Comparison of ENCODE assay signal across 11 cellular contexts in genomic region chr3:171936231-171936841, GRCh38.
DNase-seq lines count a peak whose midpoint lies in the region; ATAC-seq and TF ChIP-seq lines count a peak whose summit lies in the region.
"Had no signal": no experiment of that assay in that cellular context is flagged by ENCODE, and none has a peak within 500 bp of the region (broad histone marks: within the 10 kb centered on the region; RNA-seq: fewer than 3 reads in every experiment).

No MANE protein-coding gene starts in this region.

- ATAC-seq in GM19035 (IDR thresholded peaks at IDR 0.05; ENCODE audit: unreplicated experiment), result no peak

- H3K27me3 Mint-ChIP-seq in osteocyte (ENCODE audit: unreplicated experiment), result no peaks in the 10 kb centered on the region

- H3K4me3 Mint-ChIP-seq in osteocyte (ENCODE audit: unreplicated experiment), result no peak overlapping the region

- TF ChIP-seq CTCF in epithelial cell of proximal tubule (conservative IDR thresholded peaks at IDR 0.05; ENCODE audit: low read depth, low read length) (no peak), osteocyte (IDR thresholded peaks at IDR 0.05) (no peak)

- H3K9me3 Mint-ChIP-seq in osteocyte (ENCODE audit: unreplicated experiment), result no peaks in the 10 kb centered on the region

- peak overlapping the region; percentile 45 for H3K27ac Mint-ChIP-seq in osteocyte (ENCODE audit: unreplicated experiment)

- no peak overlapping the region for H3K4me3 ChIP-seq in epithelial cell of proximal tubule (ENCODE audit: low read depth, low read length)

- H3K36me3 Mint-ChIP-seq in osteocyte (ENCODE audit: unreplicated experiment), result no peaks in the 10 kb centered on the region

- peaks cover 37% of the 10 kb centered on the region for H3K4me1 Mint-ChIP-seq in osteocyte (ENCODE audit: unreplicated experiment)

- DNase-seq in ELR (ENCODE audit: low read depth) (peak; percentile 78), NOMO-1 treated with DMSO at 0.1 percent for 48 hours (lab: John Stamatoyannopoulos, UW; ENCODE audit: unreplicated experiment) (peak; percentile 67), epithelial cell of proximal tubule (ENCODE audit: low read depth) (peak; percentile 46), osteocyte (ENCODE audit: extremely low spot score, unreplicated experiment) (no peak), NCI-H774 (lab: John Stamatoyannopoulos, UW) (no peak), NK-92 (lab: John Stamatoyannopoulos, UW; ENCODE audit: unreplicated experiment) (no peak)
- no peak for DNase-seq in effector CD4-positive, alpha-beta T cell
- DNase-seq: midbrain; NCI-H2081 treated with DMSO at 0.1 percent for 48 hours; stimulated activated CD4-positive, alpha-beta T cell treated with anti-CD3 and anti-CD28 coated beads, Interleukin-4, amount 100 ng/mL, for 24 hours had no signal

Comparison
In these comparisons a context has a peak if more than half of its experiments do, and no peak if none do; other contexts are left out.
1. DNase-seq: peak in ELR (single experiment), NOMO-1 treated with DMSO at 0.1 percent for 48 hours (single experiment) and epithelial cell of proximal tubule (single experiment); none in osteocyte (single experiment), effector CD4-positive, alpha-beta T cell (single experiment), NCI-H774 (single experiment) and NK-92 (single experiment).